19 cellular contexts compared by ENCODE assay signal in genomic region chr4:10716163-10716562, GRCh38. TPM values are rescaled to one million over a fixed set of nuclear protein-coding genes. Genes with fewer than 3 reads are reported as not detected.
DNase-seq lines count a peak whose midpoint lies in the region; ATAC-seq, FAIRE-seq and TF ChIP-seq lines count a peak whose summit lies in the region.
"Had no signal": no experiment of that assay in that cellular context is flagged by ENCODE, and none has a peak within 500 bp of the region (broad histone marks: within the 10 kb centered on the region; RNA-seq: fewer than 3 reads in every experiment).

No MANE protein-coding gene starts in this region.

- peaks cover 6% of the 10 kb centered on the region; the same call in 1 of the 3 replicates for H3K36me3 Mint-ChIP-seq in GM23338 (ENCODE audit: low read depth)

- 0 out of 2 replicates have a peak overlapping the region, but pooled peaks have one; percentile 7 for H3K27ac Mint-ChIP-seq in GM23338

- peaks cover 3% of the 10 kb centered on the region; the same call in 1 of the 2 replicates for H3K9me2 ChIP-seq in GM23338 (ENCODE audit: insufficient read depth)
- no peaks in the 10 kb centered on the region for H3K9me2 ChIP-seq in Loucy (replicated peaks; ENCODE audit: low read depth, low read length)

- H3K4me3 Mint-ChIP-seq in GM23338, result no peak overlapping the region

- H3K9me3 ChIP-seq in Loucy (ENCODE audit: insufficient read depth, low read depth, low read length) (peaks cover 6% of the 10 kb centered on the region; the same call in 1 of the 2 replicates), mesodermal cell (ENCODE audit: control insufficient read depth, low read length) (peaks cover 14% of the 10 kb centered on the region), pancreas (no peaks in the 10 kb centered on the region)

- TF ChIP-seq CTCF in GM23338 (conservative IDR thresholded peaks at IDR 0.05; ENCODE audit: low read depth in 2 of 2) (no peak), Loucy (conservative IDR thresholded peaks at IDR 0.05; ENCODE audit: low read length) (peak; percentile 60), astrocyte of the spinal cord (IDR thresholded peaks at IDR 0.05; ENCODE audit: low read depth, low read length) (peak; percentile 13), pancreas (IDR thresholded peaks at IDR 0.05) (no peak)

- peaks cover 4% of the 10 kb centered on the region; the same call in 2 of the 3 replicates for H3K9me3 Mint-ChIP-seq in GM23338

- H3K27me3 ChIP-seq in GM23338 (ENCODE audit: insufficient read depth), result no peaks in the 10 kb centered on the region
- no peaks in the 10 kb centered on the region for H3K27me3 ChIP-seq in Loucy (ENCODE audit: insufficient read depth, low read length, poor library complexity, severe bottlenecking)
- H3K27me3 ChIP-seq in pancreas, result no peaks in the 10 kb centered on the region

- H3K79me2 ChIP-seq in GM23338 (replicated peaks; ENCODE audit: insufficient read depth) (no peaks in the 10 kb centered on the region), Loucy (ENCODE audit: insufficient read depth, low read length) (no peaks in the 10 kb centered on the region)

- no peak overlapping the region for H3K4me2 ChIP-seq in GM23338
- H3K4me2 ChIP-seq in Loucy (ENCODE audit: low read depth, low read length, poor library complexity, severe bottlenecking), result no peak overlapping the region

- DNase-seq in GM23338 (ENCODE audit: low spot score), result no peak
- DNase-seq in astrocyte of the spinal cord (ENCODE audit: low read depth, low spot score), result peak; percentile 35
- DNase-seq in medulla oblongata (ENCODE audit: extremely low spot score), result no peak
- no peak for DNase-seq in pancreas
- no peak for DNase-seq in NCI-H2227 treated with DMSO at 0.1 percent for 48 hours (lab: John Stamatoyannopoulos, UW)
- DNase-seq: C1 segment of cervical spinal cord, COR-L47, EL, NCI-H187 treated with DMSO at 0.1 percent for 48 hours, NCI-H2171 treated with DMSO at 0.1 percent for 48 hours, NCI-H510A, SIG-M5 had no signal

- no peak overlapping the region for H3K27ac ChIP-seq in GM23338 (ENCODE audit: low read depth)
- peak overlapping the region; percentile 6 for H3K27ac ChIP-seq in mesodermal cell (ENCODE audit: low read depth, low read length, severe bottlenecking)
- no peak overlapping the region for H3K27ac ChIP-seq in pancreas

- no peak for ATAC-seq in GM23338
- no peak for ATAC-seq in pancreas
- ATAC-seq: HepG2 had no signal

- no peak overlapping the region for H3K9ac ChIP-seq in Loucy (ENCODE audit: low read depth, low read length, poor library complexity, severe bottlenecking)

- no peak for FAIRE-seq in pancreas (lab: Jason Lieb, UNC)
- FAIRE-seq: GM19239, HepG2 had no signal

- H4K20me1 ChIP-seq in GM23338 (replicated peaks; ENCODE audit: insufficient read depth) (no peaks in the 10 kb centered on the region), Loucy (ENCODE audit: insufficient read depth, low read length, poor library complexity, severe bottlenecking) (no peaks in the 10 kb centered on the region)

- H3K4me3 ChIP-seq in GM23338 (no peak overlapping the region), Loucy (ENCODE audit: low read length, poor library complexity, severe bottlenecking) (no peak overlapping the region), astrocyte of the spinal cord (ENCODE audit: low read depth, low read length) (no peak overlapping the region), mesodermal cell (ENCODE audit: extremely low read depth, insufficient read depth, low read length, poor library complexity, severe bottlenecking) (no peak overlapping the region), pancreas (no peak overlapping the region)

- no peak overlapping the region for H2AFZ ChIP-seq in GM23338
- H2AFZ ChIP-seq in Loucy (ENCODE audit: low read length), result no peak overlapping the region

- WGBS in mesodermal cell (ENCODE audit: insufficient coverage in 2 of 2), 2 experiments, result no CpG with 5 or more reads among the region's 2 CpGs
- WGBS in pancreas, 2 donors, result 58 to 70% methylated on average over 2 of the region's 2 CpGs

- H3F3A ChIP-seq in GM23338 (replicated peaks; ENCODE audit: low read depth), result no peaks in the 10 kb centered on the region
- H3F3A ChIP-seq in Loucy (ENCODE audit: low read depth), result 0 out of 2 replicates have a peak, but pooled peaks cover 3% of the 10 kb centered on the region

- H3K27me3 Mint-ChIP-seq in GM23338 (ENCODE audit: insufficient read depth, low read depth, poor library complexity), result peaks cover 2% of the 10 kb centered on the region

- H3K36me3 ChIP-seq in GM23338 (ENCODE audit: insufficient read depth) (no peaks in the 10 kb centered on the region), Loucy (ENCODE audit: insufficient read depth, low read length) (no peaks in the 10 kb centered on the region), mesodermal cell (ENCODE audit: control insufficient read depth, insufficient read depth, low read length) (no peaks in the 10 kb centered on the region), pancreas (no peaks in the 10 kb centered on the region)

- intact Hi-C loops in pancreas (cut with DNase I), result no loop called here

- H3K4me1 ChIP-seq in GM23338 (ENCODE audit: insufficient read depth) (no peaks in the 10 kb centered on the region), Loucy (ENCODE audit: insufficient read depth, low read length, poor library complexity, severe bottlenecking) (peaks cover 17% of the 10 kb centered on the region), mesodermal cell (ENCODE audit: control insufficient read depth, insufficient read depth, low read length, poor library complexity, severe bottlenecking) (peaks cover 3% of the 10 kb centered on the region), pancreas (no peaks in the 10 kb centered on the region)

- in situ Hi-C loops in astrocyte of the spinal cord (cut with HindIII; ENCODE audit: low sequenced_read_pairs), result no loop called here

- peaks cover 7% of the 10 kb centered on the region for H3K4me1 Mint-ChIP-seq in GM23338

TF ChIP-seq in GM23338, 12 proteins besides CTCF, POLR2A, EP300 and RAD21 (continues in another document):
- no peak for TF ChIP-seq ETS1 (IDR thresholded peaks at IDR 0.05)
- TF ChIP-seq NANOG (IDR thresholded peaks at IDR 0.05; ENCODE audit: borderline replicate concordance), result no peak
- TF ChIP-seq ZNF114 (CRISPR knock-in tag; IDR thresholded peaks at IDR 0.05), result no peak
- TF ChIP-seq STAT1 (IDR thresholded peaks at IDR 0.05; ENCODE audit: unreplicated experiment), result no peak
- TF ChIP-seq EZH2phosphoT487 (IDR thresholded peaks at IDR 0.05; ENCODE audit: unreplicated experiment), result no peak
- no peak for TF ChIP-seq ZNF331 (CRISPR knock-in tag; IDR thresholded peaks at IDR 0.05; ENCODE audit: low read depth)
- no peak for TF ChIP-seq JUNB (IDR thresholded peaks at IDR 0.05; ENCODE audit: unreplicated experiment)
- TF ChIP-seq REST (IDR thresholded peaks at IDR 0.05; ENCODE audit: unreplicated experiment), result no peak
- no peak for TF ChIP-seq EZH2 (IDR thresholded peaks at IDR 0.05; ENCODE audit: low read depth, unreplicated experiment)
- no peak for TF ChIP-seq CREB1 (CRISPR knock-in tag; IDR thresholded peaks at IDR 0.05; ENCODE audit: low read depth)
- no peak for TF ChIP-seq POLR2AphosphoS5 (IDR thresholded peaks at IDR 0.05; ENCODE audit: low read depth)

RNA-seq across cellular contexts. Expression of gene CLNK, which starts 31.6 kb away (rescaled TPM):
- total RNA-seq in GM23338 (2014; rRNA removed; shearing (Covaris generic)), result not detected in 2 replicates
- not detected in 2 replicates for polyA plus RNA-seq in GM23338 (2016; fragmentation: Nextera tagmentation; extraction: Ambion mirVana)
- not detected for polyA plus RNA-seq in mesodermal cell (2013, experiment 1 of 2)
- polyA plus RNA-seq in mesodermal cell (2013, experiment 2 of 2), result not detected
- total RNA-seq in pancreas, result under 1 TPM in 4 of 6 donors, not detected in 2; 0.05 to 0.19 (median 0.09) TPM
- under 1 TPM; 0.02 to 0.19 TPM for polyA plus RNA-seq in pancreas
- total RNA-seq: A673, H4, HepG2, RPMI7951 had no signal
- polyA plus RNA-seq: HepG2 had no signal

Comparison
In these comparisons a context has a peak if more than half of its experiments do, and no peak if none do; other contexts are left out.
1. CTCF ChIP-seq: peak in Loucy (single experiment) and astrocyte of the spinal cord (single experiment); none in GM23338 (0 of 2) and pancreas (0 of 4).